1 cellular context compared by ENCODE assay signal in genomic region chr6:152458648-152459047, GRCh38.
TF ChIP-seq lines count a peak whose summit lies in the region.

No MANE protein-coding gene starts in this region.

TF ChIP-seq in HCT116, 20 proteins besides CTCF, POLR2A, EP300 and RAD21 (continued from another document):
- TF ChIP-seq ZBTB33 (IDR thresholded peaks at IDR 0.05; ENCODE audit: extremely low read depth, insufficient replicate concordance, low read length) (no peak), JUND (IDR thresholded peaks at IDR 0.05) (peak; percentile 65), ATF3 (IDR thresholded peaks at IDR 0.05) (no peak), MAX (IDR thresholded peaks at IDR 0.05) (no peak), ZNF274 (IDR thresholded peaks at IDR 0.05; ENCODE audit: low read depth, low read length) (no peak), SP1 (IDR thresholded peaks at IDR 0.05; ENCODE audit: low read depth) (peak; percentile 45; the same call in 1 of the 2 replicates), POLR2AphosphoS5 (IDR thresholded peaks at IDR 0.05; ENCODE audit: low read depth, low read length) (no peak), EZH2phosphoT487 (IDR thresholded peaks at IDR 0.05; ENCODE audit: borderline replicate concordance) (no peak), SRF (IDR thresholded peaks at IDR 0.05; ENCODE audit: low read depth) (no peak), CBX3 (IDR thresholded peaks at IDR 0.05; ENCODE audit: low read depth) (peak; percentile 67; the same call in 1 of the 2 replicates), ELF1 (IDR thresholded peaks at IDR 0.05; ENCODE audit: borderline replicate concordance, low read depth) (no peak), SIN3A (IDR thresholded peaks at IDR 0.05; ENCODE audit: low read depth) (no peak), ZFX (IDR thresholded peaks at IDR 0.05) (no peak), EZH2 (IDR thresholded peaks at IDR 0.05) (no peak), YY1 (IDR thresholded peaks at IDR 0.05; ENCODE audit: extremely low read depth, insufficient replicate concordance, low read depth, low read length) (no peak), FOSL1 (IDR thresholded peaks at IDR 0.05; ENCODE audit: low read depth) (peak; percentile 66), TCF7L2 (IDR thresholded peaks at IDR 0.05; ENCODE audit: borderline replicate concordance, extremely low read depth, insufficient read depth, insufficient read length) (no peak)
